1 cellular context compared by ENCODE assay signal in genomic region chr12:75366629-75367028, GRCh38.
TF ChIP-seq lines count a peak whose summit lies in the region.

No MANE protein-coding gene starts in this region.

TF ChIP-seq in WTC11, 78 proteins besides CTCF, POLR2A, EP300 and RAD21 (continued from another document):
- no peak for TF ChIP-seq ZBTB43 (CRISPR knock-in tag; IDR thresholded peaks at IDR 0.05)
- no peak for TF ChIP-seq PRRX2 (CRISPR knock-in tag; IDR thresholded peaks at IDR 0.05)
- no peak for TF ChIP-seq FOXP4 (CRISPR knock-in tag; IDR thresholded peaks at IDR 0.05)
- TF ChIP-seq TCF7 (CRISPR knock-in tag; IDR thresholded peaks at IDR 0.05; ENCODE audit: low read depth): no peak
- no peak for TF ChIP-seq NFE2L1 (CRISPR knock-in tag; IDR thresholded peaks at IDR 0.05)
- TF ChIP-seq ZNF219 (CRISPR knock-in tag; IDR thresholded peaks at IDR 0.05; ENCODE audit: borderline replicate concordance): no peak
- no peak for TF ChIP-seq MYBL2 (CRISPR knock-in tag; IDR thresholded peaks at IDR 0.05)
- TF ChIP-seq FOXJ3 (CRISPR knock-in tag; IDR thresholded peaks at IDR 0.05; ENCODE audit: borderline replicate concordance): no peak
- TF ChIP-seq ZNF416 (CRISPR knock-in tag; IDR thresholded peaks at IDR 0.05): no peak
- TF ChIP-seq USF2 (CRISPR knock-in tag; IDR thresholded peaks at IDR 0.05): no peak
- no peak for TF ChIP-seq PRDM15 (CRISPR knock-in tag; IDR thresholded peaks at IDR 0.05)
- TF ChIP-seq ATF6 (CRISPR knock-in tag; IDR thresholded peaks at IDR 0.05): no peak
- TF ChIP-seq JAZF1 (CRISPR knock-in tag; IDR thresholded peaks at IDR 0.05): no peak
- TF ChIP-seq E2F5 (CRISPR knock-in tag; IDR thresholded peaks at IDR 0.05): no peak
- TF ChIP-seq USF1 (CRISPR knock-in tag; IDR thresholded peaks at IDR 0.05): no peak
- TF ChIP-seq CREM (CRISPR knock-in tag; IDR thresholded peaks at IDR 0.05): no peak
